Comparison of ENCODE assay signal across 20 cellular contexts in genomic region chr5:146073239-146073900, GRCh38. TPM values are rescaled to one million over a fixed set of nuclear protein-coding genes. Genes with fewer than 3 reads are reported as not detected.
DNase-seq lines count a peak whose midpoint lies in the region; ATAC-seq lines count a peak whose summit lies in the region.
"Had no signal": no experiment of that assay in that cellular context is flagged by ENCODE, and none has a peak within 500 bp of the region (broad histone marks: within the 10 kb centered on the region; RNA-seq: fewer than 3 reads in every experiment).

No MANE protein-coding gene starts in this region.

- ATAC-seq in Right ventricle myocardium inferior (peak; percentile 48), HG03521 (IDR thresholded peaks at IDR 0.05; ENCODE audit: unreplicated experiment) (no peak), GM18502 (IDR thresholded peaks at IDR 0.05; ENCODE audit: poor library complexity, unreplicated experiment) (no peak)
- ATAC-seq: activated T-helper 17 cell treated with anti-CD3 and anti-CD28 coated beads, Interleukin-2, amount 50 U/mL, for 72 hours; stimulated activated memory B cell treated with anti-CD40 and anti-IgM and Interleukin-4, amounts not matched to agents 10 μg/mL and 1 μg/mL and 100 μg/mL, for 72 hours had no signal

- intact Hi-C loops in Right ventricle myocardium inferior (cut with DNase I), result no loop called here

- DNase-seq in COR-L47 (lab: John Stamatoyannopoulos, UW), result peak; percentile 32
- DNase-seq in NCI-H1092 (lab: John Stamatoyannopoulos, UW), result peak; percentile 24
- DNase-seq in Right ventricle myocardium inferior (ENCODE audit: missing footprints), result no peak
- DNase-seq in iPS-NIHi11 (ENCODE audit: low spot score), result peak; percentile 46
- no peak for DNase-seq in GOT3 (lab: John Stamatoyannopoulos, UW)
- DNase-seq in stimulated activated CD4-positive, alpha-beta T cell treated with anti-CD3 and anti-CD28 coated beads, Interleukin-4, amount 100 ng/mL, for 1 hour, result no peak
- DNase-seq: activated CD4-positive, alpha-beta T cell treated with anti-CD3 and anti-CD28 coated beads for 48 hours; brain microvascular endothelial cell; Calu3; colonic mucosa; glutamatergic neuron; mammary epithelial cell; NCI-H1930; NCI-H510A; RPMI8226; testis had no signal

RNA-seq across cellular contexts. Expression of gene PLAC8L1, which starts 32.0 kb away (rescaled TPM):
- total RNA-seq in Right ventricle myocardium inferior, result not detected
- total RNA-seq: colonic mucosa, mammary epithelial cell had no signal

Comparison
In these comparisons a context has a peak if more than half of its experiments do, and no peak if none do; other contexts are left out.
1. DNase-seq: peak in COR-L47 (single experiment), NCI-H1092 (single experiment) and iPS-NIHi11 (single experiment); none in Right ventricle myocardium inferior (single experiment), GOT3 (single experiment) and stimulated activated CD4-positive, alpha-beta T cell treated with anti-CD3 and anti-CD28 coated beads, Interleukin-4, amount 100 ng/mL, for 1 hour (single experiment).